27 cellular contexts compared by ENCODE assay signal in genomic region chr18:3871687-3872086, GRCh38.
"Had no signal": no experiment of that assay in that cellular context is flagged by ENCODE, and none has a peak within 500 bp of the region (broad histone marks: within the 10 kb centered on the region; RNA-seq: fewer than 3 reads in every experiment).

No MANE protein-coding gene starts in this region.

- DNase-seq: cortex of kidney; effector CD4-positive, alpha-beta T cell; foreskin keratinocyte; heart left ventricle; hippocampal formation; left cardiac atrium; left lung; mesendoderm; midbrain; naive thymus-derived CD8-positive, alpha-beta T cell; nephron progenitor cell; nucleus accumbens; ovary; psoas muscle; right cardiac atrium; sigmoid colon; stimulated activated CD4-positive, alpha-beta T cell treated with anti-CD3 and anti-CD28 coated beads, Interleukin-2, amount 100 ng/mL, for 24 hours; stimulated activated CD4-positive, alpha-beta T cell treated with anti-CD3 and anti-CD28 coated beads, Interleukin-4, amount 100 ng/mL, for 24 hours; upper lobe of left lung; uterus had no signal

- H3K4me3 ChIP-seq: esophagus muscularis mucosa, gastroesophageal sphincter, heart left ventricle, left lung, ovary, psoas muscle, sigmoid colon, thoracic aorta, tibial nerve, upper lobe of left lung, uterus had no signal

- FAIRE-seq: islet of Langerhans had no signal

- ATAC-seq: foreskin keratinocyte; gastroesophageal sphincter; heart left ventricle; left cardiac atrium; left lung; naive thymus-derived CD8-positive, alpha-beta T cell; psoas muscle; right cardiac atrium; stimulated activated effector memory CD8-positive, alpha-beta T cell treated with anti-CD3 and anti-CD28 coated beads, Interleukin-12 subunit alpha, Interleukin-12 subunit beta, amount 100 ng/mL, for 72 hours had no signal

- H3K27me3 ChIP-seq: heart left ventricle, left lung, ovary, sigmoid colon, tibial nerve, upper lobe of left lung, uterus had no signal

- H3K27ac ChIP-seq: epithelial cell of prostate, esophagus muscularis mucosa, foreskin keratinocyte, gastroesophageal sphincter, heart left ventricle, left lung, ovary, psoas muscle, sigmoid colon, thoracic aorta, tibial nerve, upper lobe of left lung, uterus had no signal
